ENCODE assay signal across 2 cellular contexts in the genomic region with DNA sequence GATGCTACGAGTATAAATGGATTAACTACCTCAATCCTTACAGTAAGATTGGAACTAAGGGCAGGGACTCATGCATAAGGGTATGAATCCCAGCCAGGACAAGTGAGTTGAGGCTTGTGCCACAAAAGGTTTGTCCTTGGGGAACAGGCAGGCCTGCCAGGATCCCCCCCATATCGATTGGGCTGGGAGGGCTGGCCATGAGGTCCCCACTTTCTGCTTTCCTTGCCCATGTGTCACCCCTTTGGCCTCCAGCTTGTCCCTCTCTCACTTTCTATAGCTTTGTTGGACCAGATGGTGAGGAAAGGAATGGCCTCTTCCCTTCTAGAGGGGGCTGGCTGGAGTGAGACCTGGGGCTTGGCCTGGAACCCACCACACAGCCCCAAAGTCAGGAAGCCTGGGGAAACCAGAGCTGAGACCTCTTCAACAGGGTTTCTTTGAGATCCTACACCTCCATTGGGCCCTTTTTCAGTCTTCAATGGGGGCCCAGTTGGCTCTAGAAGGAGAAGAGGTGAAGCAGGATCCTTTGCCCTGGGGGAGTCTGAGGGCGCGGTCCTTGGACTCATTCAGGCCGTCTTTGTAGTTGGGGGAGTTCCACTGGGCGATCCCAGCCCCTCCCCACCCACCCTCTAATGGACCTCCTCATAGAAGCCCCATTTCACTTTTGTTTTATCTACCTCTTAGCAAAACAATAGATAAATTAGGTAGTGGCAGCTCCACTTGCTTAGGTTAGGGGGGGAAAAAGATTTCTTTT.
TF ChIP-seq lines count a peak whose summit lies in the region.

No MANE protein-coding gene starts in this region.

TF ChIP-seq in A549, 52 proteins besides CTCF, POLR2A, EP300 and RAD21:
- no peak for TF ChIP-seq CHD2 (IDR thresholded peaks at IDR 0.05; ENCODE audit: low read length, partially characterized antibody)
- TF ChIP-seq, protein P1, sequence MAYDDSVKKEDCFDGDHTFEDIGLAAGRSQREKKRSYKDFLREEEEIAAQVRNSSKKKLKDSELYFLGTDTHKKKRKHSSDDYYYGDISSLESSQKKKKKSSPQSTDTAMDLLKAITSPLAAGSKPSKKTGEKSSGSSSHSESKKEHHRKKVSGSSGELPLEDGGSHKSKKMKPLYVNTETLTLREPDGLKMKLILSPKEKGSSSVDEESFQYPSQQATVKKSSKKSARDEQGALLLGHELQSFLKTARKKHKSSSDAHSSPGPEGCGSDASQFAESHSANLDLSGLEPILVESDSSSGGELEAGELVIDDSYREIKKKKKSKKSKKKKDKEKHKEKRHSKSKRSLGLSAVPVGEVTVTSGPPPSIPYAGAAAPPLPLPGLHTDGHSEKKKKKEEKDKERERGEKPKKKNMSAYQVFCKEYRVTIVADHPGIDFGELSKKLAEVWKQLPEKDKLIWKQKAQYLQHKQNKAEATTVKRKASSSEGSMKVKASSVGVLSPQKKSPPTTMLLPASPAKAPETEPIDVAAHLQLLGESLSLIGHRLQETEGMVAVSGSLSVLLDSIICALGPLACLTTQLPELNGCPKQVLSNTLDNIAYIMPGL (CRISPR knock-in tag; IDR thresholded peaks at IDR 0.05; ENCODE audit: borderline replicate concordance): no peak
- no peak for TF ChIP-seq CBX8 (IDR thresholded peaks at IDR 0.05)
- 0 out of 2 replicates have a peak, but pooled peaks have one; percentile 25 for TF ChIP-seq POLR2AphosphoS2 (conservative IDR thresholded peaks at IDR 0.05; ENCODE audit: low read length)
- TF ChIP-seq SMC3 (IDR thresholded peaks at IDR 0.05): no peak

TF ChIP-seq in K562, 482 proteins besides CTCF, POLR2A, EP300 and RAD21:
- TF ChIP-seq SUPT5H (IDR thresholded peaks at IDR 0.05) (peak; percentile 35; the same call in 1 of the 2 replicates), ARHGAP35 (IDR thresholded peaks at IDR 0.05; ENCODE audit: partially characterized antibody) (no peak), POLR2AphosphoS5 (IDR thresholded peaks at IDR 0.05; ENCODE audit: control insufficient read depth, insufficient read depth, low read depth, low read length) (peak; percentile 33; the same call in 1 of the 2 replicates), HIVEP1 (CRISPR knock-in tag; IDR thresholded peaks at IDR 0.05) (no peak), ZNF780A (CRISPR knock-in tag; IDR thresholded peaks at IDR 0.05) (no peak)
- TF ChIP-seq, protein P2, sequence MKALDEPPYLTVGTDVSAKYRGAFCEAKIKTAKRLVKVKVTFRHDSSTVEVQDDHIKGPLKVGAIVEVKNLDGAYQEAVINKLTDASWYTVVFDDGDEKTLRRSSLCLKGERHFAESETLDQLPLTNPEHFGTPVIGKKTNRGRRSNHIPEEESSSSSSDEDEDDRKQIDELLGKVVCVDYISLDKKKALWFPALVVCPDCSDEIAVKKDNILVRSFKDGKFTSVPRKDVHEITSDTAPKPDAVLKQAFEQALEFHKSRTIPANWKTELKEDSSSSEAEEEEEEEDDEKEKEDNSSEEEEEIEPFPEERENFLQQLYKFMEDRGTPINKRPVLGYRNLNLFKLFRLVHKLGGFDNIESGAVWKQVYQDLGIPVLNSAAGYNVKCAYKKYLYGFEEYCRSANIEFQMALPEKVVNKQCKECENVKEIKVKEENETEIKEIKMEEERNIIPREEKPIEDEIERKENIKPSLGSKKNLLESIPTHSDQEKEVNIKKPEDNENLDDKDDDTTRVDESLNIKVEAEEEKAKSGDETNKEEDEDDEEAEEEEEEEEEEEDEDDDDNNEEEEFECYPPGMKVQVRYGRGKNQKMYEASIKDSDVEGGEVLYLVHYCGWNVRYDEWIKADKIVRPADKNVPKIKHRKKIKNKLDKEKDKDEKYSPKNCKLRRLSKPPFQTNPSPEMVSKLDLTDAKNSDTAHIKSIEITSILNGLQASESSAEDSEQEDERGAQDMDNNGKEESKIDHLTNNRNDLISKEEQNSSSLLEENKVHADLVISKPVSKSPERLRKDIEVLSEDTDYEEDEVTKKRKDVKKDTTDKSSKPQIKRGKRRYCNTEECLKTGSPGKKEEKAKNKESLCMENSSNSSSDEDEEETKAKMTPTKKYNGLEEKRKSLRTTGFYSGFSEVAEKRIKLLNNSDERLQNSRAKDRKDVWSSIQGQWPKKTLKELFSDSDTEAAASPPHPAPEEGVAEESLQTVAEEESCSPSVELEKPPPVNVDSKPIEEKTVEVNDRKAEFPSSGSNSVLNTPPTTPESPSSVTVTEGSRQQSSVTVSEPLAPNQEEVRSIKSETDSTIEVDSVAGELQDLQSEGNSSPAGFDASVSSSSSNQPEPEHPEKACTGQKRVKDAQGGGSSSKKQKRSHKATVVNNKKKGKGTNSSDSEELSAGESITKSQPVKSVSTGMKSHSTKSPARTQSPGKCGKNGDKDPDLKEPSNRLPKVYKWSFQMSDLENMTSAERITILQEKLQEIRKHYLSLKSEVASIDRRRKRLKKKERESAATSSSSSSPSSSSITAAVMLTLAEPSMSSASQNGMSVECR (CRISPR knock-in tag; IDR thresholded peaks at IDR 0.05): no peak
